ENCODE assay signal across 8 cellular contexts in the genomic region with DNA sequence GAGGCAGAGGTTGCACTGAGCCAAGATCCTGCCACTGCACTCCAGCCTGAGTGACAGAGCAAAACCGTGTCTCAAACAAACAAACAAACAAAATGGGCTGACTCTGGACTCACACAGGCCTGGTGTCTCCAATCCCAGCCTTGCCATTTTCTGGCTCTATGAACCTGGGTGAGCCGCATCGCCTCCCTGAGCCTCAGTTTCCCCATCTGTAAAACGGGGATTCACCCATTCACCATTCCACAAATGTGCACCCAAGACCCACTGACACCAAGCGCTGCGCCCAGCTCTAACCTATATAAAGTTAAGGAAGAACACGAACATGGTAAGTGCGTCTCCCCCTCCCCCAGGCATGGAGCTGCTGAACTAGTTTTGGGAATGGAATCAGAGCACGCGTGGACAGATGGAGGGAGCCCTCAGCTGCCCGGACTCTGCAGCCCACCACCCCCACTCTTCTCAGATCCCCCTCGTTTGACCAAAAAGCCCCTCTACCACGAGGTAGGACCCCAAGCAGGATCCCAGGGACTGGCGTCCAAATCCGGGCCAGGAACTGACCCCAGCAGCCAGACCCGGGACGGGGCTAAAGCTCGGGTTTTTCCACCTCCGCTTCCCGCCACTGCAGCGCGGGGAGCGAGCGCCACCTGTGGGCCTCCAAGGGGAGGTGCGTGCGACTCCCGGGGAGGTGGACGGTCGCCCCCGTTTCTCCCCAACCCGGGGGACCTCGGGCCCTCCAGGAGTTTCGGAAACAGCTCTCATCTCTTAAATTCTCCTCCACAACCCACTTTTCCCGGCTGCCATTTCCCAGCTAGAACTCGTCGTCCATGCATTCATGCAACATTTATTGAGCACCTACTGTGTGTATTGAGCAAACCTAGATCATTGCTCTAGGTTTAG. TPM values are rescaled to one million over a fixed set of nuclear protein-coding genes. Genes with fewer than 3 reads are reported as not detected.
DNase-seq lines count a peak whose midpoint lies in the region; ATAC-seq and TF ChIP-seq lines count a peak whose summit lies in the region.

No MANE protein-coding gene starts in this region.

- TF ChIP-seq POLR2A in upper lobe of left lung (IDR thresholded peaks at IDR 0.05) = no peak

- peak overlapping the region in 2 of 4 experiments; percentile 10 to 36 for H3K4me3 ChIP-seq in fibroblast of lung (replicated peaks in 1 of 4; ENCODE audit: control extremely low read depth in 1 of 4, insufficient read depth in 1 of 4, low read depth in 3 of 4, low read length in 4 of 4)
- H3K4me3 ChIP-seq in neural progenitor cell = no peak overlapping the region
- H3K4me3 ChIP-seq in upper lobe of left lung = peak overlapping the region in 3 of 4 donors; percentile 9 to 33 (median 29)

- peak; percentile 85 to 92 for ATAC-seq in upper lobe of left lung (ENCODE audit: low FRiP score in 2 of 2)

- peaks cover 2% of the 10 kb centered on the region for H3K4me1 Mint-ChIP-seq in neural progenitor cell

- H3F3A ChIP-seq in neural progenitor cell (ENCODE audit: low read depth) = no peaks in the 10 kb centered on the region

- H4K20me1 ChIP-seq in fibroblast of lung (ENCODE audit: control insufficient read depth, extremely low read depth, insufficient read depth, low read length) (no peaks in the 10 kb centered on the region), neural progenitor cell (ENCODE audit: low read depth) (no peaks in the 10 kb centered on the region)

- H3K9me3 Mint-ChIP-seq in neural progenitor cell = peaks cover 2% of the 10 kb centered on the region

- H3K4me1 ChIP-seq in fibroblast of lung (ENCODE audit: control insufficient read depth, extremely low read depth, insufficient read depth, low read length) (no peaks in the 10 kb centered on the region), neural progenitor cell (no peaks in the 10 kb centered on the region), upper lobe of left lung (peaks cover 0 to 15% (median 10%) of the 10 kb centered on the region in 4 donors)

- H2AFZ ChIP-seq in fibroblast of lung (ENCODE audit: low read length) = no peak overlapping the region
- peak overlapping the region; percentile 84 for H2AFZ ChIP-seq in neural progenitor cell (replicated peaks)

- no peak for TF ChIP-seq EP300 in upper lobe of left lung (IDR thresholded peaks at IDR 0.05)

- no peaks in the 10 kb centered on the region for H3K27me3 Mint-ChIP-seq in neural progenitor cell (ENCODE audit: insufficient read depth, low read depth)

- peaks cover 8% of the 10 kb centered on the region for H3K27me3 ChIP-seq in fibroblast of lung (ENCODE audit: control insufficient read depth, insufficient read depth, low read length)
- H3K27me3 ChIP-seq in neural progenitor cell = no peaks in the 10 kb centered on the region
- no peaks in the 10 kb centered on the region for H3K27me3 ChIP-seq in upper lobe of left lung

- H3K9ac ChIP-seq in fibroblast of lung (ENCODE audit: insufficient read depth, low read length) = no peak overlapping the region
- H3K9ac ChIP-seq in neural progenitor cell = no peak overlapping the region

- H3K4me3 Mint-ChIP-seq in neural progenitor cell = peak overlapping the region; percentile 27

- no peaks in the 10 kb centered on the region for H3K79me2 ChIP-seq in fibroblast of lung (ENCODE audit: control insufficient read depth, insufficient read depth, low read length)
- no peaks in the 10 kb centered on the region for H3K79me2 ChIP-seq in neural progenitor cell (ENCODE audit: low read depth)

- peak; percentile 89 to 96 for TF ChIP-seq CTCF in fibroblast of lung (conservative IDR thresholded peaks at IDR 0.05 in 1 of 2, IDR thresholded peaks at IDR 0.05 in 1 of 2; ENCODE audit: low read depth in 1 of 2, low read length in 2 of 2)
- TF ChIP-seq CTCF in neural progenitor cell (IDR thresholded peaks at IDR 0.05) = peak; percentile 99
- TF ChIP-seq CTCF in upper lobe of left lung (IDR thresholded peaks at IDR 0.05) = peak; percentile 93 to 98 (median 94)

- H3K27ac ChIP-seq in fibroblast of lung (ENCODE audit: insufficient read depth, low read length) (no peak overlapping the region), neural progenitor cell (no peak overlapping the region), upper lobe of left lung (peak overlapping the region in 1 of 4 donors; percentile 26)

- peak overlapping the region; percentile 75 for H3K4me2 ChIP-seq in fibroblast of lung (ENCODE audit: extremely low read depth, insufficient read depth, low read length)
- no peak overlapping the region for H3K4me2 ChIP-seq in neural progenitor cell

- 18 to 23% methylated on average over 25 to 27 of the region's 36 CpGs for WGBS in upper lobe of left lung, 2 donors

- no peaks in the 10 kb centered on the region for H3K36me3 ChIP-seq in fibroblast of lung (ENCODE audit: control insufficient read depth, insufficient read depth, low read length)
- no peaks in the 10 kb centered on the region for H3K36me3 ChIP-seq in neural progenitor cell
- no peaks in the 10 kb centered on the region for H3K36me3 ChIP-seq in upper lobe of left lung

- peak; percentile 40 to 44 for DNase-seq in SHP77 (lab: John Stamatoyannopoulos, UW)
- DNase-seq in SHP77 treated with DMSO at 0.1 percent for 48 hours (lab: John Stamatoyannopoulos, UW) = no peak
- peak; percentile 32 for DNase-seq in NCI-H774 (lab: John Stamatoyannopoulos, UW)
- DNase-seq in activated T-helper 1 cell treated with Interleukin-2 at 50 U/mL for 16 hours (ENCODE audit: low read depth) = peak; percentile 48
- peak; percentile 25 to 42 for DNase-seq in fibroblast of lung (ENCODE audit: low read depth in 2 of 2)
- DNase-seq in neural progenitor cell (ENCODE audit: low spot score) = peak; percentile 79
- peak; percentile 79 to 93 for DNase-seq in upper lobe of left lung
- no peak for DNase-seq in NCI-H2029 (lab: John Stamatoyannopoulos, UW)

- no peak overlapping the region for H3K27ac Mint-ChIP-seq in neural progenitor cell

- H3K9me3 ChIP-seq in fibroblast of lung (ENCODE audit: control insufficient read depth, insufficient read depth, low read depth, low read length) (no peaks in the 10 kb centered on the region), neural progenitor cell (ENCODE audit: low read depth) (no peaks in the 10 kb centered on the region), upper lobe of left lung (no peaks in the 10 kb centered on the region)

- H3K36me3 Mint-ChIP-seq in neural progenitor cell = no peaks in the 10 kb centered on the region

RNA-seq across cellular contexts. Expression of gene ADGRE5, which starts 33.0 kb away (rescaled TPM):
- total RNA-seq in fibroblast of lung = 17.2 and 40.6 TPM in 2 replicates
- 32.9 and 46.3 TPM in 2 replicates for polyA plus RNA-seq in fibroblast of lung
- 72.6 and 94.0 TPM in 2 replicates for polyA plus RNA-seq in fibroblast of lung (2012)
- polyA minus RNA-seq in fibroblast of lung (ENCODE audit: low replicate concordance) = 117 and 134 TPM in 2 replicates
- 1.1 and 1.5 TPM in 2 replicates for total RNA-seq in neural progenitor cell (ENCODE audit: low replicate concordance)
- total RNA-seq in upper lobe of left lung = 100 to 1,000 TPM; 123 to 259 (median 227) TPM

Comparison
In these comparisons a context has a peak if more than half of its experiments do, and no peak if none do; other contexts are left out.
1. DNase-seq: peak in SHP77 (2 of 2), NCI-H774 (single experiment), activated T-helper 1 cell treated with Interleukin-2 at 50 U/mL for 16 hours (single experiment), fibroblast of lung (2 of 2), neural progenitor cell (single experiment) and upper lobe of left lung (2 of 2); none in SHP77 treated with DMSO at 0.1 percent for 48 hours (single experiment) and NCI-H2029 (single experiment).
2. Peak in every context shown above with its lines, with median percentiles within 50 percentile points of each other: CTCF ChIP-seq.